ENCODE assay signal across 27 cellular contexts in the genomic region with DNA sequence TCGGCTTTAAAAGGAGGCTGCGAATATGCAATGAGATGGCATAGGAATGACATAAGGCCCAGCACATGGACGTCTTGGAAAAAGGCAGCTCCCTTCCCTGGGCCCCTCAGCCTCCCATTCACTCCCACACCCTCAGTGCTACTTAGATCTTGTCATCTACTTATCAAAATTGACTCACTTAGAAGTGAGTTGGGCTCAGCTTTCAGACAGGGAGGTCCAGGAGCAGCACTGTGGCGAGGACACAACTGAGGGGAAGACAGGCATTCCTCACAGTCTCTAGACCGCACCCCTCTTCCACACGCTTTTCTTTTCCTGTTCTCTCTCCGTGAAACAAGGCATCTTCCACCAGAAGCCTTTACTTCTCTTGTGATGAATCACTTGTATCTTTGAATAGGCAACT.
"Had no signal": no experiment of that assay in that cellular context is flagged by ENCODE, and none has a peak within 500 bp of the region (broad histone marks: within the 10 kb centered on the region; RNA-seq: fewer than 3 reads in every experiment).

No MANE protein-coding gene starts in this region.

- H3K4me3 ChIP-seq: coronary artery, gastroesophageal sphincter, heart right ventricle, ovary, right lobe of liver, suprapubic skin, thyroid gland, vagina had no signal

- H3K4me3 Mint-ChIP-seq: effector memory CD8-positive, alpha-beta T cell; immature natural killer cell; natural killer cell; stimulated activated naive CD8-positive, alpha-beta T cell treated with anti-CD3 and anti-CD28 coated beads, Interleukin-15, amount 100 ng/mL, for 72 hours had no signal

- H3K27ac Mint-ChIP-seq: immature natural killer cell; natural killer cell; progenitor cell of endocrine pancreas; stimulated activated naive CD8-positive, alpha-beta T cell treated with anti-CD3 and anti-CD28 coated beads, Interleukin-15, amount 100 ng/mL, for 72 hours had no signal

- FAIRE-seq: keratinocyte, small intestine had no signal

- H3K27me3 Mint-ChIP-seq: effector memory CD8-positive, alpha-beta T cell; stimulated activated naive CD8-positive, alpha-beta T cell treated with anti-CD3 and anti-CD28 coated beads, Interleukin-15, amount 100 ng/mL, for 72 hours had no signal

- DNase-seq: effector memory CD8-positive, alpha-beta T cell; foreskin keratinocyte; glutamatergic neuron; heart right ventricle; hippocampal formation; immature natural killer cell; natural killer cell; occipital lobe; ovary; right lobe of liver; small intestine; stimulated activated CD4-positive, alpha-beta T cell treated with anti-CD3 and anti-CD28 coated beads, Interleukin-12 subunit alpha, Interleukin-12 subunit beta, amount 100 ng/mL, for 4 hours; stimulated activated CD4-positive, alpha-beta T cell treated with anti-CD3 and anti-CD28 coated beads, Interleukin-1b, Interleukin-23, amount 100 ng/mL, for 48 hours; stimulated activated CD4-positive, alpha-beta T cell treated with anti-CD3 and anti-CD28 coated beads, Interleukin-4, amount 100 ng/mL, for 1 hour; stimulated activated CD8-positive, alpha-beta memory T cell treated with anti-CD3 and anti-CD28 coated beads, Interleukin-4, amount 100 ng/mL, for 48 hours; stimulated activated naive CD8-positive, alpha-beta T cell treated with anti-CD3 and anti-CD28 coated beads, Interleukin-15, amount 100 ng/mL, for 72 hours; thyroid gland; trophoblast cell had no signal

- H3K9me3 Mint-ChIP-seq: effector memory CD8-positive, alpha-beta T cell; immature natural killer cell; natural killer cell; stimulated activated naive CD8-positive, alpha-beta T cell treated with anti-CD3 and anti-CD28 coated beads, Interleukin-15, amount 100 ng/mL, for 72 hours had no signal

- H3K36me3 ChIP-seq: gastroesophageal sphincter, heart right ventricle, ovary, right lobe of liver, suprapubic skin, thyroid gland, vagina had no signal

- H3K36me3 Mint-ChIP-seq: natural killer cell had no signal

- H3K9me3 ChIP-seq: gastroesophageal sphincter, heart right ventricle, ovary, right lobe of liver, suprapubic skin, thyroid gland, vagina had no signal

- H3K4me1 ChIP-seq: foreskin keratinocyte, gastroesophageal sphincter, right lobe of liver, thyroid gland, vagina had no signal

- ATAC-seq: esophagus mucosa, gastroesophageal sphincter, left lobe of liver, natural killer cell had no signal

- H3K27me3 ChIP-seq: gastroesophageal sphincter, ovary, right lobe of liver, suprapubic skin, thyroid gland, vagina had no signal

- H3K27ac ChIP-seq: coronary artery, epithelial cell of prostate, foreskin keratinocyte, gastroesophageal sphincter, heart right ventricle, ovary, right lobe of liver, suprapubic skin, thyroid gland, vagina had no signal
